In the genomic region with DNA sequence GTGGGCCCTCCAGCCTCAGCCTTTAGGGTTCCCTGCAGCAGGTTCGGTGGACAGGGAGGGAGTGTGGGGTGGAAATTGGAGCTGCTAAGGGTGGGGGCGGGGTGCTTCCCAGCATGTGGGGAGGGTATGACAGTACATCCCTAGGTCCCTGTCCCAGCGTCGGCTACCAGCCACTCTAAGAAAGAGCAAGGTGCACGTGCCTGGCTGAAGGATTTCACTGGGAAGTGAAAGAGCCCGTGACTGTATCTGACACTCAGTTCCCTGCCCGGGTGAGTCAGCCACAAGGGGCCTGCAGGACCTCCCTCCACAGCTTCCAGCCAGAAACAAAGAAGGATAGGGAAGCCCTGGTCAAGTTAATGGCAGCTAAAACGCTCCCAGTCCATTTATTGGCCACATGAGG, we compare ENCODE assay signal across 22 cellular contexts. TPM values are rescaled to one million over a fixed set of nuclear protein-coding genes. Genes with fewer than 3 reads are reported as not detected.
A peak's percentile ranks its signal among the peaks of the same experiment; 100 is the strongest.
DNase-seq lines count a peak whose midpoint lies in the region; ATAC-seq and TF ChIP-seq lines count a peak whose summit lies in the region.
"Had no signal": no experiment of that assay in that cellular context is flagged by ENCODE, and none has a peak within 500 bp of the region (broad histone marks: within the 10 kb centered on the region; RNA-seq: fewer than 3 reads in every experiment).

No MANE protein-coding gene starts in this region.

- POLR2A ChIA-PET in IMR-90 (lab: Charles Lee; ENCODE audit: unreplicated experiment), result no interaction called here

- DNase-seq in IMR-90, result peak; percentile 56
- DNase-seq in astrocyte of the hippocampus (ENCODE audit: low read depth, low spot score), result peak; percentile 31
- peak; percentile 30 for DNase-seq in lower lobe of right lung
- DNase-seq in mammary epithelial cell, result no peak
- DNase-seq in thyroid gland, result no peak
- DNase-seq in SJCRH30, result no peak
- DNase-seq: activated CD8-positive, alpha-beta T cell treated with anti-CD3 and anti-CD28 coated beads for 36 hours; activated gamma-delta T cell treated with Interleukin-2 at 50 U/mL for 16 hours; activated T-cell treated with anti-CD3 and anti-CD28 coated beads for 4 hours; amygdala; Calu3; dorsolateral prefrontal cortex; NCI-H187 treated with DMSO at 0.1 percent for 48 hours; NCI-H69; stimulated activated CD4-positive, alpha-beta T cell treated with anti-CD3 and anti-CD28 coated beads, Interleukin-4, amount 100 ng/mL, for 4 hours; upper lobe of left lung had no signal

- H3K36me3 ChIP-seq in ACC112 (ENCODE audit: insufficient read depth, low read length) (peaks cover 23% of the 10 kb centered on the region; the same call in 1 of the 2 replicates), IMR-90 (ENCODE audit: control insufficient read depth, insufficient read depth, low read length) (peaks cover 75% of the 10 kb centered on the region), lower lobe of right lung (peaks cover 76% of the 10 kb centered on the region), mammary epithelial cell (ENCODE audit: insufficient read depth, low read length) (peaks cover 3% of the 10 kb centered on the region), thyroid gland (peaks cover 48 to 51% of the 10 kb centered on the region in 2 donors), SJCRH30 (peaks cover 26% of the 10 kb centered on the region)

- in situ Hi-C loops in IMR-90 (cut with MboI; ENCODE audit: low sequenced_read_pairs), result no loop called here
- in situ Hi-C loops in mammary epithelial cell (cut with MboI; ENCODE audit: low sequenced_read_pairs in 2 of 2), result no loop called here

- H4K20me1 ChIP-seq in IMR-90 (ENCODE audit: insufficient read depth, low read length), result peaks cover 49% of the 10 kb centered on the region
- H4K20me1 ChIP-seq in mammary epithelial cell (ENCODE audit: insufficient read depth, low read length), result no peaks in the 10 kb centered on the region

- H2BK20ac ChIP-seq in IMR-90 (ENCODE audit: low read depth, low read length), result no peak overlapping the region

- peaks cover 7% of the 10 kb centered on the region for H3K79me2 ChIP-seq in ACC112 (ENCODE audit: control insufficient read depth, insufficient read depth, low read length, unreplicated experiment)
- peaks cover 14% of the 10 kb centered on the region for H3K79me2 ChIP-seq in mammary epithelial cell (ENCODE audit: insufficient read depth, low read length)

- H3K4me2 ChIP-seq in IMR-90 (ENCODE audit: low read depth, low read length) (no peak overlapping the region), mammary epithelial cell (ENCODE audit: insufficient read depth, low read depth, low read length) (no peak overlapping the region)
- H3K4me2 ChIP-seq: GM23338 had no signal

- H3K9ac ChIP-seq in IMR-90 (ENCODE audit: low read depth, low read length) (no peak overlapping the region), mammary epithelial cell (ENCODE audit: insufficient read depth, low read length) (no peak overlapping the region)
- H3K9ac ChIP-seq: BLaER1 treated with 17β-estradiol and CSF1 and Interleukin-3, amounts not matched to agents 10 nM and 100 nM had no signal

- dilution Hi-C loops in IMR-90 (cut with HindIII; ENCODE audit: low sequenced_read_pairs, unreplicated experiment), result no loop called here
- dilution Hi-C loops in mammary epithelial cell (cut with HindIII; ENCODE audit: low sequenced_read_pairs), result no loop called here

- WGBS in IMR-90 (ENCODE audit: extremely low coverage in 2 of 2, insufficient read length in 1 of 2), 2 experiments, result 69% methylated on average over 4 of the region's 8 CpGs; no CpG with 5 or more reads in 1 of the 2 experiments
- 61% methylated on average over 5 of the region's 8 CpGs for WGBS in mammary epithelial cell (ENCODE audit: low coverage, missing lambda C conversion rate)
- WGBS in thyroid gland, 2 donors, result 75 to 91% methylated on average over 8 of the region's 8 CpGs

- H2AFZ ChIP-seq in ACC112 (ENCODE audit: low read length, unreplicated experiment), result no peak overlapping the region
- no peak overlapping the region for H2AFZ ChIP-seq in IMR-90 (replicated peaks; ENCODE audit: low read length, poor library complexity)
- no peak overlapping the region for H2AFZ ChIP-seq in mammary epithelial cell (ENCODE audit: low read depth, low read length)
- H2AFZ ChIP-seq: GM23338 had no signal

- H3K14ac ChIP-seq in IMR-90 (replicated peaks; ENCODE audit: low read depth, low read length), result no peak overlapping the region

- BruUV-seq in IMR-90 (replicated peaks; lab: Mats Ljungman, UMichigan), result no TSS peak
- BruUV-seq in mammary epithelial cell (replicated peaks; lab: Mats Ljungman, UMichigan), result no TSS peak

- H3K9me3 ChIP-seq in IMR-90 (ENCODE audit: control insufficient read depth, insufficient read depth, low read length) (no peaks in the 10 kb centered on the region), lower lobe of right lung (no peaks in the 10 kb centered on the region), mammary epithelial cell (replicated peaks; ENCODE audit: insufficient read depth, low read length) (no peaks in the 10 kb centered on the region), thyroid gland (no peaks in the 10 kb centered on the region), SJCRH30 (replicated peaks) (no peaks in the 10 kb centered on the region)
- H3K9me3 ChIP-seq: BLaER1 treated with 17β-estradiol and CSF1 and Interleukin-3, amounts not matched to agents 10 nM and 100 nM; upper lobe of left lung had no signal

- intact Hi-C loops in IMR-90 (cut with micrococcal nuclease), result no loop called here
- intact Hi-C loops in lower lobe of right lung (cut with DNase I), result no loop called here
- intact Hi-C loops in mammary epithelial cell (cut with micrococcal nuclease), result no loop called here
- intact Hi-C loops in thyroid gland (cut with DNase I), result no loop called here

- peak overlapping the region; percentile 53 for H2AK9ac ChIP-seq in IMR-90 (replicated peaks; ENCODE audit: low read depth, low read length, poor library complexity)

- no peak for TF ChIP-seq POLR2A in IMR-90 (IDR thresholded peaks at IDR 0.05; ENCODE audit: low read depth, low read length)
- TF ChIP-seq POLR2A in thyroid gland (IDR thresholded peaks at IDR 0.05), result no peak

- H3K56ac ChIP-seq in IMR-90 (ENCODE audit: extremely low read depth, insufficient read depth, low read length), result no peak overlapping the region

- H3K4me1 ChIP-seq in ACC112 (ENCODE audit: control insufficient read depth, insufficient read depth, low read length, unreplicated experiment) (peaks cover 3% of the 10 kb centered on the region), IMR-90 (ENCODE audit: control insufficient read depth, insufficient read depth, low read length) (peaks cover 2% of the 10 kb centered on the region; the same call in 1 of the 2 replicates), lower lobe of right lung (peaks cover 7% of the 10 kb centered on the region), mammary epithelial cell (ENCODE audit: insufficient read depth, low read length) (peaks cover 5% of the 10 kb centered on the region), thyroid gland (peaks cover 5 to 7% of the 10 kb centered on the region in 2 donors), SJCRH30 (no peaks in the 10 kb centered on the region)

- H3K9me1 ChIP-seq in IMR-90 (ENCODE audit: insufficient read depth, low read length), result 0 out of 2 replicates have a peak, but pooled peaks cover 5% of the 10 kb centered on the region

- H3K27ac ChIP-seq in ACC112 (ENCODE audit: low read depth, low read length) (peak overlapping the region; percentile 24; the same call in 1 of the 2 replicates), IMR-90 (ENCODE audit: insufficient read depth, low read length) (no peak overlapping the region), lower lobe of right lung (no peak overlapping the region), mammary epithelial cell (ENCODE audit: insufficient read depth, low read depth, low read length) (no peak overlapping the region), thyroid gland (no peak overlapping the region), SJCRH30 (no peak overlapping the region)
- H3K27ac ChIP-seq: BLaER1 treated with 17β-estradiol and CSF1 and Interleukin-3, amounts not matched to agents 10 nM and 100 nM; dorsolateral prefrontal cortex; upper lobe of left lung had no signal

- no peak overlapping the region for H4K5ac ChIP-seq in IMR-90 (ENCODE audit: low read depth, low read length)

- no peak overlapping the region for H3K23ac ChIP-seq in IMR-90 (ENCODE audit: low read depth, low read length)

- no peak overlapping the region for H3K4ac ChIP-seq in IMR-90 (ENCODE audit: low read depth, low read length)

- TF ChIP-seq CTCF in IMR-90 (conservative IDR thresholded peaks at IDR 0.05; ENCODE audit: low read depth, low read length), result no peak
- TF ChIP-seq CTCF in lower lobe of right lung (IDR thresholded peaks at IDR 0.05), result no peak
- no peak for TF ChIP-seq CTCF in mammary epithelial cell (conservative IDR thresholded peaks at IDR 0.05 in 1 of 2, IDR thresholded peaks at IDR 0.05 in 1 of 2; ENCODE audit: extremely low read depth in 1 of 2, insufficient read depth in 1 of 2, low read depth in 1 of 2, low read length in 2 of 2)
- no peak for TF ChIP-seq CTCF in thyroid gland (IDR thresholded peaks at IDR 0.05)

- peaks cover 17 to 56% of the 10 kb centered on the region in 2 experiments for H3K79me1 ChIP-seq in IMR-90 (ENCODE audit: low read depth in 1 of 2, low read length in 2 of 2)

- H2BK15ac ChIP-seq in IMR-90 (ENCODE audit: low read depth, low read length), result no peak overlapping the region

- no peak for TF ChIP-seq RAD21 in IMR-90 (IDR thresholded peaks at IDR 0.05; ENCODE audit: low read length)

- ATAC-seq in IMR-90 (ENCODE audit: low read depth) (0 out of 2 replicates have a peak, but pooled peaks have one; percentile 2), lower lobe of right lung (no peak), HG03520 (IDR thresholded peaks at IDR 0.05; ENCODE audit: unreplicated experiment) (no peak)
- ATAC-seq: activated CD4-positive, CD25-positive, alpha-beta regulatory T cell treated with anti-CD3 and anti-CD28 coated beads, Interleukin-2, amount 50 U/mL, for 24 hours; activated CD8-positive, alpha-beta T cell treated with anti-CD3 and anti-CD28 coated beads for 36 hours; GM23338 had no signal

- H2AK5ac ChIP-seq in IMR-90 (ENCODE audit: low read depth, low read length), result no peak overlapping the region

- no peak overlapping the region for H2BK5ac ChIP-seq in IMR-90 (ENCODE audit: low read depth, low read length, poor library complexity, severe bottlenecking)

- H3K4me3 ChIP-seq in ACC112 (ENCODE audit: low read depth, low read length), result no peak overlapping the region
- no peak overlapping the region for H3K4me3 ChIP-seq in IMR-90 (ENCODE audit: insufficient read depth, low read depth, low read length)
- H3K4me3 ChIP-seq in lower lobe of right lung, result no peak overlapping the region
- no peak overlapping the region for H3K4me3 ChIP-seq in mammary epithelial cell (replicated peaks in 1 of 3; ENCODE audit: insufficient read depth in 1 of 3, low read depth in 2 of 3, low read length in 3 of 3)
- H3K4me3 ChIP-seq in thyroid gland (replicated peaks in 1 of 3), result no peak overlapping the region
- H3K4me3 ChIP-seq in SJCRH30, result no peak overlapping the region
- H3K4me3 ChIP-seq: BLaER1 treated with 17β-estradiol and CSF1 and Interleukin-3, amounts not matched to agents 10 nM and 100 nM; dorsolateral prefrontal cortex; GM23338; lung; upper lobe of left lung had no signal

- H2BK120ac ChIP-seq in IMR-90 (ENCODE audit: low read depth, low read length), result no peak overlapping the region

- H3K27me3 ChIP-seq in ACC112 (ENCODE audit: insufficient read depth, low read length) (no peaks in the 10 kb centered on the region), IMR-90 (ENCODE audit: control insufficient read depth, insufficient read depth, low read length) (no peaks in the 10 kb centered on the region), lower lobe of right lung (ENCODE audit: low read depth) (no peaks in the 10 kb centered on the region), mammary epithelial cell (ENCODE audit: insufficient read depth, low read length) (no peaks in the 10 kb centered on the region), thyroid gland (no peaks in the 10 kb centered on the region), SJCRH30 (no peaks in the 10 kb centered on the region)
- H3K27me3 ChIP-seq: BLaER1 treated with 17β-estradiol and CSF1 and Interleukin-3, amounts not matched to agents 10 nM and 100 nM; dorsolateral prefrontal cortex; upper lobe of left lung had no signal

- no peak overlapping the region for H4K91ac ChIP-seq in IMR-90 (ENCODE audit: insufficient read depth, low read depth, low read length)

- no peak overlapping the region for H3K18ac ChIP-seq in IMR-90 (ENCODE audit: low read depth, low read length)

- H4K8ac ChIP-seq in IMR-90 (ENCODE audit: low read depth in 2 of 2, low read length in 2 of 2), result no peak overlapping the region

- CTCF ChIA-PET in IMR-90 (lab: Yijun Ruan, JAX), result interaction anchor here (0.6 to 1.3 kb wide), 2 partner anchors 13 to 40 kb away, joined by 3 read pairs; no protein-coding TSS in a partner anchor
- CTCF ChIA-PET in mammary epithelial cell (lab: Charles Lee; ENCODE audit: low non-redundant PET), result no interaction called here

RNA-seq across cellular contexts. Expression of a gene that starts 4.1 kb away (rescaled TPM):
- total RNA-seq in IMR-90 (2012; rRNA removed) (63.3 and 88.0 TPM in 2 replicates), lower lobe of right lung (18.5 TPM), mammary epithelial cell (10 to 100 TPM in 1 of 2 donors, 1 to 10 TPM in 1; 7.3 to 27.0 TPM), thyroid gland (10 to 100 TPM; 16.1 to 53.6 (median 34.8) TPM)
- polyA plus RNA-seq in IMR-90 (2012; rRNA removed) (67.2 and 73.7 TPM in 2 replicates), mammary epithelial cell (54.3 TPM)
- polyA plus RNA-seq in IMR-90 (2012; cell fraction: cytosol; rRNA removed), result 69.1 and 93.4 TPM in 2 replicates
- 23.8 and 33.0 TPM in 2 replicates for polyA plus RNA-seq in IMR-90 (2012; cell fraction: nucleus; rRNA removed; ENCODE audit: low replicate concordance)
- 46.0 TPM for polyA minus RNA-seq in mammary epithelial cell
- total RNA-seq in SJCRH30 (2014; rRNA removed; shearing (Covaris generic)), result 60.7 and 63.4 TPM in 2 replicates

RNA-seq across cellular contexts. Expression of a gene that starts 4.3 kb away (rescaled TPM):
- total RNA-seq in IMR-90 (2012; rRNA removed) (9.0 and 10.6 TPM in 2 replicates), lower lobe of right lung (12.1 TPM), mammary epithelial cell (10 to 100 TPM in 1 of 2 donors, 1 to 10 TPM in 1; 2.5 to 16.0 TPM), thyroid gland (1 to 10 TPM; 3.5 to 6.7 (median 4.6) TPM)
- polyA plus RNA-seq in IMR-90 (2012; rRNA removed) (39.1 and 39.5 TPM in 2 replicates), mammary epithelial cell (37.7 TPM)
- polyA plus RNA-seq in IMR-90 (2012; cell fraction: cytosol; rRNA removed), result 33.6 and 33.9 TPM in 2 replicates
- polyA plus RNA-seq in IMR-90 (2012; cell fraction: nucleus; rRNA removed; ENCODE audit: low replicate concordance), result 9.4 and 11.5 TPM in 2 replicates
- 9.3 TPM for polyA minus RNA-seq in mammary epithelial cell
- 20.9 and 24.3 TPM in 2 replicates for total RNA-seq in SJCRH30 (2014; rRNA removed; shearing (Covaris generic))

RNA-seq across cellular contexts. Expression of a gene that starts 14.7 kb away (rescaled TPM):
- total RNA-seq in IMR-90 (2012; rRNA removed), result 11.1 and 13.8 TPM in 2 replicates
- polyA plus RNA-seq in IMR-90 (2012; rRNA removed), result 86.6 and 92.3 TPM in 2 replicates
- polyA plus RNA-seq in IMR-90 (2012; cell fraction: cytosol; rRNA removed), result 42.6 and 77.4 TPM in 2 replicates
- polyA plus RNA-seq in IMR-90 (2012; cell fraction: nucleus; rRNA removed; ENCODE audit: low replicate concordance), result 448 and 954 TPM in 2 replicates
- total RNA-seq in lower lobe of right lung, result 35.9 TPM
- total RNA-seq in mammary epithelial cell, result 10 to 100 TPM; 20.5 to 42.0 TPM
- polyA plus RNA-seq in mammary epithelial cell, result 25.8 TPM
- 49.8 TPM for polyA minus RNA-seq in mammary epithelial cell
- total RNA-seq in thyroid gland, result 10 to 100 TPM; 20.4 to 35.4 (median 28.4) TPM
- 24.1 and 25.3 TPM in 2 replicates for total RNA-seq in SJCRH30 (2014; rRNA removed; shearing (Covaris generic))

RNA-seq across cellular contexts. Expression of a gene that starts 20.3 kb away (rescaled TPM):
- 66.7 and 74.2 TPM in 2 replicates for total RNA-seq in IMR-90 (2012; rRNA removed)
- 135 and 155 TPM in 2 replicates for polyA plus RNA-seq in IMR-90 (2012; rRNA removed)
- polyA plus RNA-seq in IMR-90 (2012; cell fraction: cytosol; rRNA removed), result 189 TPM in 2 replicates
- 46.4 and 84.3 TPM in 2 replicates for polyA plus RNA-seq in IMR-90 (2012; cell fraction: nucleus; rRNA removed; ENCODE audit: low replicate concordance)
- 38.5 TPM for total RNA-seq in lower lobe of right lung
- 10 to 100 TPM; 50.7 to 70.5 TPM for total RNA-seq in mammary epithelial cell
- polyA plus RNA-seq in mammary epithelial cell, result 50.9 TPM
- 8.3 TPM for polyA minus RNA-seq in mammary epithelial cell
- total RNA-seq in thyroid gland, result 100 to 1,000 TPM in 2 of 4 donors, 10 to 100 TPM in 2; 75.8 to 150 (median 104) TPM
- total RNA-seq in SJCRH30 (2014; rRNA removed; shearing (Covaris generic)), result 37.8 and 47.2 TPM in 2 replicates

Comparison
In these comparisons a context has a peak if more than half of its experiments do, and no peak if none do; other contexts are left out.
1. DNase-seq: peak in IMR-90 (single experiment), astrocyte of the hippocampus (single experiment) and lower lobe of right lung (single experiment); none in mammary epithelial cell (single experiment), thyroid gland (0 of 2) and SJCRH30 (0 of 2).